8 cellular contexts compared by ENCODE assay signal in the genomic region with DNA sequence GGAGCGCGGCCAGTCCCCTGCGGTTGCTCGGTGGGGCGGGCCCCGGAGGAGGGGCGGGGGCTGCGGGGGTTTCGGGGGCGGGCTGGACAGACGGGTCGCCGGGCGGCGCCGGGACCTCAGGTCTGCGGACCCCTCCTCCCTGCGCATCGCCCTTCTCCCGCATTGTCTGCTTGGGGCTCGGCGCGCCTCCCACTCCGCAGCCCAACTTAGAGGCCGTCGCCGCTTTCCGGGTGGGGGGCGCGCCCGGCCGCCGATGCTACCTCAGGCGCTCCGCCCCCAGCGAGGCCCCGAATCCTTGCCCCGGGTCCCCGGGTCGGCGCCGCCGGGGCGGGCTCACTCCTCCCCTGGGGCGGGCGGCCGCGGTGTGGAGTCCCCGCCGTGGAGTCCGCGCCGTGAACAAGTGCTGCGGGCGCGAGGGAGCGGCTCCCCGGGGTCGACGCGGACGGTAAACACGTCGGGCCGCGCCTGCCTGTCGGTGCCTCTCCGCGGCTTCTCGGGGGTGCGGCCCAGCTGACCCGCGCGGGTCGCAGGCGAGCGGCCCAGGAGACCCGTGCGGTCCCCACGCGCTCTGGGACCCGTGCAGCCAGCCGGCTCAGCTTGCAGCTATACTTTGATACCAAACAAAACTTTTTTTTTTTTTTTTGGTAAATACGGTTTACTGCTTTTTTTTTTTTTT. TPM values are rescaled to one million over a fixed set of nuclear protein-coding genes. Genes with fewer than 3 reads are reported as not detected.
DNase-seq lines count a peak whose midpoint lies in the region; ATAC-seq and TF ChIP-seq lines count a peak whose summit lies in the region.

No MANE protein-coding gene starts in this region.

- peak overlapping the region; percentile 85 to 93 (median 88) for H3K4me3 Mint-ChIP-seq in CD8-positive, alpha-beta memory T cell
- H3K4me3 Mint-ChIP-seq in activated CD4-positive, alpha-beta memory T cell treated with anti-CD3 and anti-CD28 coated beads for 36 hours: peak overlapping the region; percentile 85

- H4K20me1 ChIP-seq in IMR-90 (ENCODE audit: insufficient read depth, low read length): peaks cover 25% of the 10 kb centered on the region

- H3K27ac Mint-ChIP-seq in CD8-positive, alpha-beta memory T cell: peak overlapping the region; percentile 80 to 97 (median 94)
- peak overlapping the region; percentile 90 for H3K27ac Mint-ChIP-seq in activated CD4-positive, alpha-beta memory T cell treated with anti-CD3 and anti-CD28 coated beads for 36 hours

- 3% methylated on average over 54 of the region's 84 CpGs; no CpG with 5 or more reads in 1 of the 2 experiments for WGBS in IMR-90 (ENCODE audit: extremely low coverage in 2 of 2, insufficient read length in 1 of 2), 2 experiments

- no peaks in the 10 kb centered on the region for H3K9me3 ChIP-seq in CD8-positive, alpha-beta memory T cell (ENCODE audit: low read length)
- H3K9me3 ChIP-seq in IMR-90 (ENCODE audit: control insufficient read depth, insufficient read depth, low read length) (no peaks in the 10 kb centered on the region), endocrine pancreas (ENCODE audit: control insufficient read depth, low read length) (no peaks in the 10 kb centered on the region)

- intact Hi-C loops in IMR-90 (cut with micrococcal nuclease): loop anchor here (2.0 to 5.0 kb wide), 3 partner anchors 24 to 101 kb away; no protein-coding TSS in a partner anchor
- intact Hi-C loops in activated CD4-positive, alpha-beta memory T cell treated with anti-CD3 and anti-CD28 coated beads for 36 hours (cut with micrococcal nuclease): loop anchor here (1.0 to 10.0 kb wide), 5 partner anchors 23 to 413 kb away; a partner anchor contains a TSS

- H2AK5ac ChIP-seq in IMR-90 (ENCODE audit: low read depth, low read length): no peak overlapping the region

- H2BK15ac ChIP-seq in IMR-90 (ENCODE audit: low read depth, low read length): no peak overlapping the region

- no peak for TF ChIP-seq CTCF in IMR-90 (conservative IDR thresholded peaks at IDR 0.05; ENCODE audit: low read depth, low read length)

- dilution Hi-C loops in IMR-90 (cut with HindIII; ENCODE audit: low sequenced_read_pairs, unreplicated experiment): no loop called here

- H4K91ac ChIP-seq in IMR-90 (ENCODE audit: insufficient read depth, low read depth, low read length): no peak overlapping the region

- peak overlapping the region; percentile 96 for H2AFZ ChIP-seq in IMR-90 (replicated peaks; ENCODE audit: low read length, poor library complexity)

- BruUV-seq in IMR-90 (replicated peaks; lab: Mats Ljungman, UMichigan): no TSS peak

- peaks cover 4 to 38% of the 10 kb centered on the region in 2 experiments for H3K79me1 ChIP-seq in IMR-90 (ENCODE audit: low read depth in 1 of 2, low read length in 2 of 2)

- peak overlapping the region; percentile 99; the same call in 1 of the 2 replicates for H3K4me2 ChIP-seq in IMR-90 (ENCODE audit: low read depth, low read length)

- peaks cover 0 to 3% of the 10 kb centered on the region in 2 donors for H3K27me3 Mint-ChIP-seq in CD8-positive, alpha-beta memory T cell
- no peaks in the 10 kb centered on the region for H3K27me3 Mint-ChIP-seq in activated CD4-positive, alpha-beta memory T cell treated with anti-CD3 and anti-CD28 coated beads for 36 hours

- H3K23ac ChIP-seq in IMR-90 (ENCODE audit: low read depth, low read length): no peak overlapping the region

- peaks cover 5% of the 10 kb centered on the region for H3K9me1 ChIP-seq in IMR-90 (ENCODE audit: insufficient read depth, low read length)

- H3K9ac ChIP-seq in IMR-90 (ENCODE audit: low read depth, low read length): peak overlapping the region; percentile 58
- no peak overlapping the region for H3K9ac ChIP-seq in endocrine pancreas (ENCODE audit: control insufficient read depth, insufficient read depth, low read length)

- TF ChIP-seq RAD21 in IMR-90 (IDR thresholded peaks at IDR 0.05; ENCODE audit: low read length): 0 out of 2 replicates have a peak, but pooled peaks have one; percentile 1

- in situ Hi-C loops in IMR-90 (cut with MboI; ENCODE audit: low sequenced_read_pairs): no loop called here

- no peak overlapping the region for H3K56ac ChIP-seq in IMR-90 (ENCODE audit: extremely low read depth, insufficient read depth, low read length)

- H2BK120ac ChIP-seq in IMR-90 (ENCODE audit: low read depth, low read length): no peak overlapping the region

- peaks cover 53 to 71% (median 67%) of the 10 kb centered on the region in 3 donors for H3K4me1 Mint-ChIP-seq in CD8-positive, alpha-beta memory T cell
- peaks cover 57% of the 10 kb centered on the region for H3K4me1 Mint-ChIP-seq in activated CD4-positive, alpha-beta memory T cell treated with anti-CD3 and anti-CD28 coated beads for 36 hours (ENCODE audit: low read depth)

- TF ChIP-seq POLR2A in IMR-90 (IDR thresholded peaks at IDR 0.05; ENCODE audit: low read depth, low read length): no peak; the same call in 1 of the 2 replicates

- H3K18ac ChIP-seq in IMR-90 (ENCODE audit: low read depth, low read length): no peak overlapping the region

- no peak overlapping the region for H4K8ac ChIP-seq in IMR-90 (ENCODE audit: low read depth in 2 of 2, low read length in 2 of 2)

- H3K36me3 Mint-ChIP-seq in CD8-positive, alpha-beta memory T cell: peaks cover 0 to 13% (median 0%) of the 10 kb centered on the region in 3 donors
- H3K36me3 Mint-ChIP-seq in activated CD4-positive, alpha-beta memory T cell treated with anti-CD3 and anti-CD28 coated beads for 36 hours: peaks cover 4% of the 10 kb centered on the region

- peak overlapping the region; percentile 83 for H2AK9ac ChIP-seq in IMR-90 (replicated peaks; ENCODE audit: low read depth, low read length, poor library complexity)

- H4K5ac ChIP-seq in IMR-90 (ENCODE audit: low read depth, low read length): no peak overlapping the region

- H3K9me3 Mint-ChIP-seq in CD8-positive, alpha-beta memory T cell: no peaks in the 10 kb centered on the region
- H3K9me3 Mint-ChIP-seq in activated CD4-positive, alpha-beta memory T cell treated with anti-CD3 and anti-CD28 coated beads for 36 hours: no peaks in the 10 kb centered on the region

- H3K14ac ChIP-seq in IMR-90 (replicated peaks; ENCODE audit: low read depth, low read length): no peak overlapping the region

- H2BK5ac ChIP-seq in IMR-90 (ENCODE audit: low read depth, low read length, poor library complexity, severe bottlenecking): peak overlapping the region; percentile 79

- CTCF ChIA-PET in CD8-positive, alpha-beta memory T cell (lab: Charles Lee): interaction anchor here (0.8 to 3.4 kb wide), 11 partner anchors 20 to 328 kb away, joined by 3 to 13 read pairs (median 4); no protein-coding TSS in a partner anchor
- CTCF ChIA-PET in IMR-90 (lab: Yijun Ruan, JAX): interaction anchor here (1.5 kb wide), 1 partner anchor 85 kb away, joined by 3 read pairs; no protein-coding TSS in a partner anchor
- CTCF ChIA-PET in activated CD4-positive, alpha-beta memory T cell treated with anti-CD3 and anti-CD28 coated beads for 36 hours (lab: Charles Lee): interaction anchor here (0.9 to 2.6 kb wide), 8 partner anchors 23 to 85 kb away, joined by 3 to 23 read pairs (median 8); no protein-coding TSS in a partner anchor

- no peak overlapping the region for H2BK20ac ChIP-seq in IMR-90 (ENCODE audit: low read depth, low read length)

- ATAC-seq in GM21515 (IDR thresholded peaks at IDR 0.05; ENCODE audit: unreplicated experiment) (peak; percentile 36), IMR-90 (ENCODE audit: low read depth) (peak; percentile 68)

- H3K4me1 ChIP-seq in CD8-positive, alpha-beta memory T cell (ENCODE audit: insufficient read depth, low read length): peaks cover 32% of the 10 kb centered on the region
- H3K4me1 ChIP-seq in IMR-90 (ENCODE audit: control insufficient read depth, insufficient read depth, low read length): peaks cover 3% of the 10 kb centered on the region
- H3K4me1 ChIP-seq in endocrine pancreas (ENCODE audit: control insufficient read depth, insufficient read depth, low read length): no peaks in the 10 kb centered on the region

- POLR2A ChIA-PET in CD8-positive, alpha-beta memory T cell (lab: Charles Lee): interaction anchor here (0.7 to 1.9 kb wide), 7 partner anchors 23 to 201 kb away, joined by 3 to 15 read pairs (median 7); no protein-coding TSS in a partner anchor
- POLR2A ChIA-PET in IMR-90 (lab: Charles Lee; ENCODE audit: unreplicated experiment): no interaction called here
- POLR2A ChIA-PET in activated CD4-positive, alpha-beta memory T cell treated with anti-CD3 and anti-CD28 coated beads for 36 hours (lab: Charles Lee): interaction anchor here (0.9 to 3.0 kb wide), 9 partner anchors 23 to 400 kb away, joined by 3 to 19 read pairs (median 7); no protein-coding TSS in a partner anchor

- peak overlapping the region; percentile 40; the same call in 1 of the 2 replicates for H3K4ac ChIP-seq in IMR-90 (ENCODE audit: low read depth, low read length)

- no peaks in the 10 kb centered on the region for H3K36me3 ChIP-seq in CD8-positive, alpha-beta memory T cell (ENCODE audit: insufficient read depth, low read length)
- H3K36me3 ChIP-seq in IMR-90 (ENCODE audit: control insufficient read depth, insufficient read depth, low read length): no peaks in the 10 kb centered on the region
- no peaks in the 10 kb centered on the region for H3K36me3 ChIP-seq in endocrine pancreas (ENCODE audit: control insufficient read depth, insufficient read depth, low read length)

- peak; percentile 58 to 74 (median 66) for DNase-seq in CD8-positive, alpha-beta memory T cell
- DNase-seq in IMR-90 (no peak), myocyte (ENCODE audit: low read depth) (peak; percentile 56), NCI-H524 treated with DMSO at 0.1 percent for 48 hours (lab: John Stamatoyannopoulos, UW) (no peak)
- peak; percentile 58 for DNase-seq in activated CD4-positive, alpha-beta memory T cell treated with anti-CD3 and anti-CD28 coated beads for 36 hours
- peak; percentile 67 for DNase-seq in stimulated activated naive CD4-positive, alpha-beta T cell treated with Interleukin-2 at 50 U/mL for 16 hours (lab: John Stamatoyannopoulos, UW)

- peak overlapping the region; percentile 44 for H3K27ac ChIP-seq in CD8-positive, alpha-beta memory T cell (ENCODE audit: low read depth, low read length)
- peak overlapping the region; percentile 78 for H3K27ac ChIP-seq in IMR-90 (ENCODE audit: insufficient read depth, low read length)

- H3K4me3 ChIP-seq in CD8-positive, alpha-beta memory T cell (ENCODE audit: low read length): peak overlapping the region; percentile 46
- H3K4me3 ChIP-seq in IMR-90 (ENCODE audit: insufficient read depth, low read depth, low read length): peak overlapping the region; percentile 67
- H3K4me3 ChIP-seq in endocrine pancreas (ENCODE audit: control insufficient read depth, insufficient read depth, low read length): peak overlapping the region; percentile 71

- H3K27me3 ChIP-seq in CD8-positive, alpha-beta memory T cell (ENCODE audit: insufficient read depth, low read length, poor library complexity, severe bottlenecking): no peaks in the 10 kb centered on the region
- H3K27me3 ChIP-seq in IMR-90 (ENCODE audit: control insufficient read depth, insufficient read depth, low read length) (no peaks in the 10 kb centered on the region), endocrine pancreas (ENCODE audit: control insufficient read depth, insufficient read depth, low read length) (no peaks in the 10 kb centered on the region)

RNA-seq across cellular contexts. Expression of a gene that starts 0.6 kb away (rescaled TPM):
- 100 to 1,000 TPM; 109 to 113 TPM for total RNA-seq in CD8-positive, alpha-beta memory T cell
- polyA plus RNA-seq in CD8-positive, alpha-beta memory T cell: 234 TPM
- total RNA-seq in IMR-90 (2012; rRNA removed): 46.4 and 46.9 TPM in 2 replicates
- polyA plus RNA-seq in IMR-90 (2012; rRNA removed): 10.4 and 11.6 TPM in 2 replicates
- polyA plus RNA-seq in IMR-90 (2012; cell fraction: cytosol; rRNA removed): 5.6 and 6.4 TPM in 2 replicates
- 34.4 and 43.0 TPM in 2 replicates for polyA plus RNA-seq in IMR-90 (2012; cell fraction: nucleus; rRNA removed; ENCODE audit: low replicate concordance)
- total RNA-seq in activated CD4-positive, alpha-beta memory T cell treated with anti-CD3 and anti-CD28 coated beads for 36 hours: 100 to 1,000 TPM; 106 to 113 TPM
- total RNA-seq in myocyte: 166 and 201 TPM in 2 replicates
- 54.1 TPM for polyA plus RNA-seq in myocyte (2012)

Comparison
In these comparisons a context has a peak if more than half of its experiments do, and no peak if none do; other contexts are left out.
1. DNase-seq: peak in CD8-positive, alpha-beta memory T cell (5 of 5), activated CD4-positive, alpha-beta memory T cell treated with anti-CD3 and anti-CD28 coated beads for 36 hours (single experiment), myocyte (single experiment) and stimulated activated naive CD4-positive, alpha-beta T cell treated with Interleukin-2 at 50 U/mL for 16 hours (single experiment); none in IMR-90 (single experiment) and NCI-H524 treated with DMSO at 0.1 percent for 48 hours (single experiment).
2. Peak in every context shown above with its lines, with median percentiles within 50 percentile points of each other: H3K4me3 ChIP-seq.